Comparison of ENCODE assay signal across 10 cellular contexts in genomic region chr12:54398995-54399793, GRCh38. TPM values are rescaled to one million over a fixed set of nuclear protein-coding genes. Genes with fewer than 3 reads are reported as not detected.
DNase-seq lines count a peak whose midpoint lies in the region; ATAC-seq and TF ChIP-seq lines count a peak whose summit lies in the region.
"Had no signal": no experiment of that assay in that cellular context is flagged by ENCODE, and none has a peak within 500 bp of the region (broad histone marks: within the 10 kb centered on the region; RNA-seq: fewer than 3 reads in every experiment).

No MANE protein-coding gene starts in this region.

- no peaks in the 10 kb centered on the region for H3K9me3 ChIP-seq in lung (ENCODE audit: control insufficient read depth in 2 of 2, insufficient read depth in 1 of 2, low read length in 1 of 2)
- H3K9me3 ChIP-seq: BLaER1 had no signal

- H3K4me3 Mint-ChIP-seq in activated CD4-positive, alpha-beta T cell treated with anti-CD3 and anti-CD28 coated beads, Interleukin-2, amount 10 ng/mL, durations not matched to agents 7 days and 5 days, result no peak overlapping the region
- H3K4me3 Mint-ChIP-seq: stimulated activated naive CD8-positive, alpha-beta T cell treated with anti-CD3 and anti-CD28 coated beads, Interleukin-15, Interleukin-2, amounts not matched to agents 100 ng/mL and 50 ng/mL, for 24 hours had no signal

- TF ChIP-seq CTCF in lung (IDR thresholded peaks at IDR 0.05; ENCODE audit: control extremely low read depth, extremely low read depth), result peak; percentile 99

- H3K27me3 Mint-ChIP-seq in activated CD4-positive, alpha-beta T cell treated with anti-CD3 and anti-CD28 coated beads, Interleukin-2, amount 10 ng/mL, durations not matched to agents 7 days and 5 days, result no peaks in the 10 kb centered on the region
- H3K27me3 Mint-ChIP-seq: stimulated activated naive CD8-positive, alpha-beta T cell treated with anti-CD3 and anti-CD28 coated beads, Interleukin-15, Interleukin-2, amounts not matched to agents 100 ng/mL and 50 ng/mL, for 24 hours had no signal

- CTCF ChIA-PET in activated CD4-positive, alpha-beta T cell treated with anti-CD3 and anti-CD28 coated beads, Interleukin-2, amount 10 ng/mL, durations not matched to agents 7 days and 5 days (lab: Charles Lee), result interaction anchor here (0.6 to 10.2 kb wide), 33 partner anchors 9 to 128 kb away, joined by 3 to 115 read pairs (median 5); partner anchors contain the start of genes CBX5, HNRNPA1, ITGA5 and NCKAP1L

- peaks cover 71% of the 10 kb centered on the region for H3K36me3 Mint-ChIP-seq in activated CD4-positive, alpha-beta T cell treated with anti-CD3 and anti-CD28 coated beads, Interleukin-2, amount 10 ng/mL, durations not matched to agents 7 days and 5 days (ENCODE audit: low read depth)

- ATAC-seq in HG03280 (IDR thresholded peaks at IDR 0.05; ENCODE audit: unreplicated experiment) (peak; percentile 85), lung (ENCODE audit: insufficient read depth, low FRiP score) (peak; percentile 76)

- H3K4me1 Mint-ChIP-seq in activated CD4-positive, alpha-beta T cell treated with anti-CD3 and anti-CD28 coated beads, Interleukin-2, amount 10 ng/mL, durations not matched to agents 7 days and 5 days, result peaks cover 21% of the 10 kb centered on the region

- H3K27ac Mint-ChIP-seq in activated CD4-positive, alpha-beta T cell treated with anti-CD3 and anti-CD28 coated beads, Interleukin-2, amount 10 ng/mL, durations not matched to agents 7 days and 5 days, result no peak overlapping the region
- H3K27ac Mint-ChIP-seq: stimulated activated naive CD8-positive, alpha-beta T cell treated with anti-CD3 and anti-CD28 coated beads, Interleukin-15, Interleukin-2, amounts not matched to agents 100 ng/mL and 50 ng/mL, for 24 hours had no signal

- no peak overlapping the region for H3K4me3 ChIP-seq in lung
- H3K4me3 ChIP-seq: BLaER1 had no signal

- no peaks in the 10 kb centered on the region for H3K4me1 ChIP-seq in lung (ENCODE audit: control insufficient read depth in 2 of 2, insufficient read depth in 2 of 2, low read length in 2 of 2)

- DNase-seq in NCI-H1436 (lab: John Stamatoyannopoulos, UW) (peak; percentile 53), NCI-H1436 treated with DMSO at 0.1 percent for 48 hours (lab: John Stamatoyannopoulos, UW) (no peak), NCI-H748 treated with DMSO at 0.1 percent for 48 hours (lab: John Stamatoyannopoulos, UW) (peak; percentile 57), dedifferentiated amniotic fluid mesenchymal stem cell (ENCODE audit: extremely low spot score) (peak; percentile 69), lung (ENCODE audit: low spot score) (peak; percentile 83)
- DNase-seq in activated CD4-positive, alpha-beta T cell treated with anti-CD3 and anti-CD28 coated beads, Interleukin-2, amount 10 ng/mL, durations not matched to agents 7 days and 5 days, result peak; percentile 90
- peak; percentile 50 for DNase-seq in stimulated activated CD8-positive, alpha-beta memory T cell treated with anti-CD3 and anti-CD28 coated beads, Interleukin-12 subunit alpha, Interleukin-12 subunit beta, amount 100 ng/mL, for 24 hours (ENCODE audit: extremely low read depth)

- no peaks in the 10 kb centered on the region for H3K27me3 ChIP-seq in lung (ENCODE audit: control insufficient read depth, insufficient read depth)
- H3K27me3 ChIP-seq: BLaER1 had no signal

- POLR2A ChIA-PET in activated CD4-positive, alpha-beta T cell treated with anti-CD3 and anti-CD28 coated beads, Interleukin-2, amount 10 ng/mL, durations not matched to agents 7 days and 5 days (lab: Charles Lee), result interaction anchor here (1.2 kb wide), 1 partner anchor 40 kb away, joined by 11 read pairs; no protein-coding TSS in a partner anchor

- WGBS in lung, 2 donors, result 76 to 79% methylated on average over 8 of the region's 8 CpGs

- H3K9me3 Mint-ChIP-seq in activated CD4-positive, alpha-beta T cell treated with anti-CD3 and anti-CD28 coated beads, Interleukin-2, amount 10 ng/mL, durations not matched to agents 7 days and 5 days, result no peaks in the 10 kb centered on the region
- H3K9me3 Mint-ChIP-seq: stimulated activated naive CD8-positive, alpha-beta T cell treated with anti-CD3 and anti-CD28 coated beads, Interleukin-15, Interleukin-2, amounts not matched to agents 100 ng/mL and 50 ng/mL, for 24 hours had no signal

- peaks cover 56 to 72% of the 10 kb centered on the region in 2 donors for H3K36me3 ChIP-seq in lung (ENCODE audit: control insufficient read depth in 2 of 2, insufficient read depth in 2 of 2, low read length in 2 of 2)

- H3K27ac ChIP-seq in lung (ENCODE audit: low read depth in 1 of 2, low read length in 1 of 2), result no peak overlapping the region
- H3K27ac ChIP-seq: BLaER1 had no signal

RNA-seq across cellular contexts. Expression of gene ZNF385A, which starts 14.7 kb away (rescaled TPM):
- total RNA-seq in activated CD4-positive, alpha-beta T cell treated with anti-CD3 and anti-CD28 coated beads, Interleukin-2, amount 10 ng/mL, durations not matched to agents 7 days and 5 days, result 1 to 10 TPM in 1 of 2 experiments, under 1 TPM in 1; 0.48 to 1.3 TPM
- total RNA-seq in lung, result 10 to 100 TPM in 1 of 2 donors, 1 to 10 TPM in 1; 7.6 to 26.1 TPM
- 10 to 100 TPM; 15.3 to 17.9 TPM for polyA plus RNA-seq in lung

RNA-seq across cellular contexts. Expression of gene ITGA5, which starts 19.9 kb away (rescaled TPM):
- 10 to 100 TPM; 83.5 to 88.7 TPM for total RNA-seq in activated CD4-positive, alpha-beta T cell treated with anti-CD3 and anti-CD28 coated beads, Interleukin-2, amount 10 ng/mL, durations not matched to agents 7 days and 5 days
- 100 to 1,000 TPM in 1 of 2 donors, 10 to 100 TPM in 1; 71.2 to 131 TPM for total RNA-seq in lung
- polyA plus RNA-seq in lung, result 100 to 1,000 TPM in 1 of 2 donors, 10 to 100 TPM in 1; 39.8 to 134 TPM

RNA-seq across cellular contexts. Expression of gene GPR84, which starts 34.9 kb away (rescaled TPM):
- under 1 TPM; 0.15 to 0.33 TPM for total RNA-seq in activated CD4-positive, alpha-beta T cell treated with anti-CD3 and anti-CD28 coated beads, Interleukin-2, amount 10 ng/mL, durations not matched to agents 7 days and 5 days
- total RNA-seq in lung, result 1 to 10 TPM; 1.5 to 2.6 TPM
- 10 to 100 TPM in 1 of 2 donors, under 1 TPM in 1; 0.73 to 76.1 TPM for polyA plus RNA-seq in lung
